Comparison of ENCODE assay signal across 28 cellular contexts in genomic region chr20:56353356-56353755, GRCh38. TPM values are rescaled to one million over a fixed set of nuclear protein-coding genes. Genes with fewer than 3 reads are reported as not detected.
"Had no signal": no experiment of that assay in that cellular context is flagged by ENCODE, and none has a peak within 500 bp of the region (broad histone marks: within the 10 kb centered on the region; RNA-seq: fewer than 3 reads in every experiment).

No MANE protein-coding gene starts in this region.

- H3K4me3 Mint-ChIP-seq: mesothelial cell of epicardium; naive B cell; natural killer cell treated with Interleukin-12 subunit alpha and Interleukin-12 subunit beta and Interleukin-15 and Interleukin-18, amount 100 ng/mL, for 72 hours; neural crest cell; stimulated activated memory B cell treated with anti-CD40 and anti-IgM and Interleukin-4, amounts not matched to agents 10 μg/mL and 1 μg/mL and 100 μg/mL, for 72 hours had no signal

- DNase-seq: dorsolateral prefrontal cortex; effector CD4-positive, alpha-beta T cell; heart left ventricle; left cardiac atrium; left lung; mesenchymal stem cell; mucosa of descending colon; naive B cell; posterior cingulate gyrus; psoas muscle; right cardiac atrium; sigmoid colon; stimulated activated CD4-positive, alpha-beta T cell treated with anti-CD3 and anti-CD28 coated beads, Interleukin-2, amount 100 ng/mL, for 24 hours; stimulated activated CD4-positive, alpha-beta T cell treated with anti-CD3 and anti-CD28 coated beads, Interleukin-4, amount 100 ng/mL, for 24 hours; stimulated activated naive CD8-positive, alpha-beta T cell treated with anti-CD3 and anti-CD28 coated beads, Interleukin-15, Interleukin-2, amounts not matched to agents 100 U/mL and 50 U/mL, for 24 hours; substantia nigra; upper lobe of right lung; uterus had no signal

- H3K36me3 ChIP-seq: heart left ventricle, left lung, sigmoid colon, thoracic aorta, tibial nerve, upper lobe of right lung, uterus had no signal

- H3K4me1 Mint-ChIP-seq: stimulated activated memory B cell treated with anti-CD40 and anti-IgM and Interleukin-4, amounts not matched to agents 10 μg/mL and 1 μg/mL and 100 μg/mL, for 72 hours had no signal

- H3K4me1 ChIP-seq: psoas muscle, sigmoid colon, uterus had no signal

- H3K9me3 Mint-ChIP-seq: mesothelial cell of epicardium; natural killer cell treated with Interleukin-12 subunit alpha and Interleukin-12 subunit beta and Interleukin-15 and Interleukin-18, amount 100 ng/mL, for 72 hours; neural crest cell; stimulated activated memory B cell treated with anti-CD40 and anti-IgM and Interleukin-4, amounts not matched to agents 10 μg/mL and 1 μg/mL and 100 μg/mL, for 72 hours had no signal

- ATAC-seq: heart left ventricle; left cardiac atrium; left lung; mucosa of descending colon; natural killer cell treated with Interleukin-12 subunit alpha and Interleukin-12 subunit beta and Interleukin-15 and Interleukin-18, amount 100 ng/mL, for 72 hours; psoas muscle; right cardiac atrium; stimulated activated memory B cell treated with anti-CD40 and anti-IgM and Interleukin-4, amounts not matched to agents 10 μg/mL and 1 μg/mL and 100 μg/mL, for 72 hours; stimulated activated naive CD8-positive, alpha-beta T cell treated with anti-CD3 and anti-CD28 coated beads, Interleukin-15, Interleukin-2, amounts not matched to agents 100 U/mL and 50 U/mL, for 24 hours; upper lobe of right lung had no signal

- H3K27me3 ChIP-seq: dorsolateral prefrontal cortex, heart left ventricle, hepatocyte, tibial nerve, upper lobe of right lung, uterus had no signal

- H3K4me3 ChIP-seq: dorsolateral prefrontal cortex, heart left ventricle, hepatocyte, left lung, mucosa of descending colon, psoas muscle, sigmoid colon, thoracic aorta, tibial nerve, upper lobe of right lung, uterus had no signal

- H2AFZ ChIP-seq: hepatocyte had no signal

- H3K27ac ChIP-seq: dorsolateral prefrontal cortex, heart left ventricle, hepatocyte, left lung, psoas muscle, sigmoid colon, thoracic aorta, tibial nerve, upper lobe of right lung, uterus had no signal

- H3K36me3 Mint-ChIP-seq: mesothelial cell of epicardium; naive B cell; natural killer cell treated with Interleukin-12 subunit alpha and Interleukin-12 subunit beta and Interleukin-15 and Interleukin-18, amount 100 ng/mL, for 72 hours; stimulated activated memory B cell treated with anti-CD40 and anti-IgM and Interleukin-4, amounts not matched to agents 10 μg/mL and 1 μg/mL and 100 μg/mL, for 72 hours had no signal

- H3K9me3 ChIP-seq: heart left ventricle, left lung, mucosa of descending colon, psoas muscle, sigmoid colon, thoracic aorta, tibial nerve, upper lobe of right lung, uterus had no signal

- H3K4me2 ChIP-seq: hepatocyte had no signal

- H3K27ac Mint-ChIP-seq: mesothelial cell of epicardium; naive B cell; natural killer cell treated with Interleukin-12 subunit alpha and Interleukin-12 subunit beta and Interleukin-15 and Interleukin-18, amount 100 ng/mL, for 72 hours; stimulated activated memory B cell treated with anti-CD40 and anti-IgM and Interleukin-4, amounts not matched to agents 10 μg/mL and 1 μg/mL and 100 μg/mL, for 72 hours had no signal

RNA-seq across cellular contexts. Expression of gene CASS4, which starts 58.7 kb away (rescaled TPM):
- total RNA-seq: glomerular endothelial cell, kidney epithelial cell, osteocyte had no signal
- polyA plus RNA-seq: hepatocyte had no signal
